In the genomic region with DNA sequence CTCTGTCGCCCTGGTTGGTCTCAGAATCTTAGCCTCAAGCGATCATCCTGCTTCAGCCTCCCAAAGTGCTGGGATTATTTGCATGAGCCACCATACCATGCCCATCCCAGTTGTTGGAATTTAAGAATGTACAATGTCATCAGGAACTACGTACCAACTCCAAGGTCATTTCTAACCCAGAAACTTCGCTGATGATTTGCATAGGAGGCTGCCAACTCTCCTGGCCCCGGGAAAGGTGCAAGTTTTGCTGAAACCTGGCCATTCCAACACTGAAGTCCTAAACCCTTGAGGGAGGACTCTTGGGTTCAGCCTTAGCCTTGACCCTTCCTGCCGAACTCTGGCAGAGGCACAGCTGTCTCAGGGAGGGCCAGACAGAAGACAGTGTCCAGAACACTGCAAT, we compare ENCODE assay signal across 17 cellular contexts. TPM values are rescaled to one million over a fixed set of nuclear protein-coding genes. Genes with fewer than 3 reads are reported as not detected.
DNase-seq lines count a peak whose midpoint lies in the region; ATAC-seq, FAIRE-seq and TF ChIP-seq lines count a peak whose summit lies in the region.
"Had no signal": no experiment of that assay in that cellular context is flagged by ENCODE, and none has a peak within 500 bp of the region (broad histone marks: within the 10 kb centered on the region; RNA-seq: fewer than 3 reads in every experiment).

No MANE protein-coding gene starts in this region.

- H2AFZ ChIP-seq in H1 (ENCODE audit: low read length) = no peak overlapping the region
- no peak overlapping the region for H2AFZ ChIP-seq in trophoblast cell (ENCODE audit: insufficient read depth, low read length, poor library complexity)

- FAIRE-seq in A549 (lab: Jason Lieb, UNC) (no peak), H1 (lab: Jason Lieb, UNC) (no peak)
- FAIRE-seq: GM19239, K562 had no signal

- H3K4me1 Mint-ChIP-seq in natural killer cell = peaks cover 48 to 49% of the 10 kb centered on the region in 2 donors

- H4K91ac ChIP-seq in H1 (replicated peaks; ENCODE audit: insufficient read length, low read length) (peak overlapping the region; percentile 32), trophoblast cell (ENCODE audit: low read depth, low read length) (peak overlapping the region; percentile 21)

- CTCF ChIA-PET in A549 (lab: Yijun Ruan, JAX) (interaction anchor here (0.9 to 15.8 kb wide), 4 partner anchors 10 to 56 kb away, joined by 3 to 164 read pairs (median 32); no protein-coding TSS in a partner anchor), Panc1 (lab: Charles Lee) (no interaction called here), H1 (lab: Charles Lee; ENCODE audit: partially characterized antibody) (interaction anchor here (0.6 to 15.2 kb wide), 4 partner anchors 10 to 51 kb away, joined by 3 to 279 read pairs (median 4); no protein-coding TSS in a partner anchor)

- intact Hi-C loops in Panc1 (cut with micrococcal nuclease; ENCODE audit: unreplicated experiment) (no loop called here), natural killer cell (cut with micrococcal nuclease) (loop anchor here (10.0 kb wide), 1 partner anchor 90 kb away; no protein-coding TSS in a partner anchor), tibial artery (cut with DNase I; ENCODE audit: low total_unique reads) (loop anchor here (10.0 kb wide), 1 partner anchor 500 kb away; no protein-coding TSS in a partner anchor)

- no peaks in the 10 kb centered on the region for H3K36me3 Mint-ChIP-seq in natural killer cell

- H3K79me1 ChIP-seq in H1 (ENCODE audit: low read depth, low read length) = no peaks in the 10 kb centered on the region; the same call in 1 of the 2 replicates
- H3K79me1 ChIP-seq in trophoblast cell (ENCODE audit: low read length) = peaks cover 36% of the 10 kb centered on the region

- H3K9me3 ChIP-seq in A549 (no peaks in the 10 kb centered on the region), Panc1 (ENCODE audit: control insufficient read depth, insufficient read depth, low read depth, low read length) (no peaks in the 10 kb centered on the region), H1 (ENCODE audit: insufficient read depth in 2 of 2, low read depth in 1 of 2, low read length in 1 of 2) (no peaks in the 10 kb centered on the region), trophoblast cell (ENCODE audit: insufficient read depth, low read depth, low read length) (no peaks in the 10 kb centered on the region), tibial artery (no peaks in the 10 kb centered on the region)

- peak overlapping the region; percentile 100 for H3K4me2 ChIP-seq in A549
- no peak overlapping the region for H3K4me2 ChIP-seq in H1 (ENCODE audit: insufficient read depth in 1 of 2, low read depth in 2 of 2, low read length in 2 of 2)
- H3K4me2 ChIP-seq in trophoblast cell (ENCODE audit: low read length) = no peak overlapping the region

- TF ChIP-seq POLR2A in A549 (IDR thresholded peaks at IDR 0.05; ENCODE audit: low read length) (no peak), H1 (IDR thresholded peaks at IDR 0.05; ENCODE audit: control extremely low read depth in 1 of 2, low read depth in 2 of 2, low read length in 2 of 2) (no peak)

- H3K14ac ChIP-seq in H1 (ENCODE audit: insufficient read length) (no peak overlapping the region), trophoblast cell (ENCODE audit: low read length) (no peak overlapping the region)

- H3K23ac ChIP-seq in H1 (ENCODE audit: insufficient read length) = no peak overlapping the region
- H3K23ac ChIP-seq in trophoblast cell (ENCODE audit: low read length) = no peak overlapping the region

- no peaks in the 10 kb centered on the region for H3K79me2 ChIP-seq in H1 (ENCODE audit: control insufficient read depth in 1 of 2, insufficient read depth in 2 of 2, low read length in 2 of 2)
- H3K79me2 ChIP-seq in trophoblast cell (ENCODE audit: control insufficient read depth, insufficient read depth, low read length, poor library complexity) = peaks cover 7% of the 10 kb centered on the region

- H4K20me1 ChIP-seq in H1 (replicated peaks in 1 of 2; ENCODE audit: control insufficient read depth in 1 of 2, insufficient read depth in 2 of 2, low read length in 2 of 2) = peaks cover 0 to 1% of the 10 kb centered on the region in 2 experiments

- peak in 1 of 2 experiments; percentile 93 for DNase-seq in A549 (ENCODE audit: low read depth in 1 of 2, low spot score in 1 of 2)
- no peak for DNase-seq in Panc1 (ENCODE audit: low read depth, low spot score)
- DNase-seq in H1 (ENCODE audit: low read depth in 1 of 2, low spot score in 2 of 2) = no peak
- DNase-seq in trophoblast cell = peak in 1 of 2 donors; percentile 34
- DNase-seq in natural killer cell = no peak
- no peak for DNase-seq in tibial artery
- DNase-seq: Calu3, DMS53, H9, MV-4-11, NCI-H1417 treated with DMSO at 0.1 percent for 48 hours, NCI-H2029 treated with DMSO at 0.1 percent for 48 hours, NCI-H510A, NCI-H774 had no signal

- TF ChIP-seq EP300 in A549 (IDR thresholded peaks at IDR 0.05) (peak in 1 of 2 experiments; percentile 74; a peak in 3 of 5 replicates), H1 (IDR thresholded peaks at IDR 0.05; ENCODE audit: borderline replicate concordance in 1 of 2, low read depth in 2 of 2, low read length in 2 of 2) (no peak)

- H3K4ac ChIP-seq in H1 (replicated peaks; ENCODE audit: insufficient read length, low read depth, low read length) = no peak overlapping the region
- H3K4ac ChIP-seq in trophoblast cell (ENCODE audit: low read depth, low read length) = no peak overlapping the region

- no peak overlapping the region for H2BK20ac ChIP-seq in H1 (ENCODE audit: low read length)

- H3K36me3 ChIP-seq in Panc1 (ENCODE audit: control insufficient read depth, insufficient read depth, low read length) (no peaks in the 10 kb centered on the region), H1 (ENCODE audit: control insufficient read depth in 2 of 4, insufficient read depth in 4 of 4, low read length in 3 of 4) (no peaks in the 10 kb centered on the region), trophoblast cell (ENCODE audit: control insufficient read depth in 1 of 2, insufficient read depth in 2 of 2, low read length in 2 of 2) (no peaks in the 10 kb centered on the region), tibial artery (no peaks in the 10 kb centered on the region)

- WGBS in A549 (ENCODE audit: missing lambda C conversion rate) = 15% methylated on average over 6 of the region's 6 CpGs
- WGBS in H1 (ENCODE audit: extremely low coverage in 1 of 2, insufficient coverage in 1 of 2, insufficient read length in 1 of 2, insufficient replicate concordance in 2 of 2, low coverage in 1 of 2, low lambda C conversion rate in 2 of 2, missing lambda C conversion rate in 1 of 2), 2 experiments = 94% methylated on average over 5 of the region's 6 CpGs; no CpG with 5 or more reads in 1 of the 2 experiments
- no CpG with 5 or more reads among the region's 6 CpGs for WGBS in trophoblast cell (ENCODE audit: extremely low coverage, insufficient coverage, insufficient read length)

- H4K5ac ChIP-seq in H1 (ENCODE audit: insufficient read length, low read depth, low read length) = no peak overlapping the region

- no peak overlapping the region for H2BK120ac ChIP-seq in H1 (replicated peaks; ENCODE audit: low read depth, low read length)
- no peak overlapping the region for H2BK120ac ChIP-seq in trophoblast cell (ENCODE audit: insufficient read depth, low read length, poor library complexity)

- no peak overlapping the region for H4K12ac ChIP-seq in trophoblast cell (ENCODE audit: low read depth, low read length)

- no peak overlapping the region for H4K8ac ChIP-seq in H1 (ENCODE audit: extremely low read depth, insufficient read depth, low read length)
- H4K8ac ChIP-seq in trophoblast cell (ENCODE audit: low read depth, low read length) = no peak overlapping the region

- H3K56ac ChIP-seq in H1 (replicated peaks; ENCODE audit: insufficient read length, low read depth, low read length) = no peak overlapping the region

- H2BK5ac ChIP-seq in H1 (ENCODE audit: low read depth, low read length) = no peak overlapping the region
- H2BK5ac ChIP-seq in trophoblast cell (ENCODE audit: low read depth, low read length, poor library complexity) = no peak overlapping the region

- H3K18ac ChIP-seq in H1 (ENCODE audit: extremely low read depth, low read length) = no peak overlapping the region
- no peak overlapping the region for H3K18ac ChIP-seq in trophoblast cell (ENCODE audit: low read length)

- peaks cover 12% of the 10 kb centered on the region for H3K23me2 ChIP-seq in H1 (ENCODE audit: low read depth, low read length)

- no peak overlapping the region for H3K4me3 Mint-ChIP-seq in natural killer cell
- H3K4me3 Mint-ChIP-seq: H9 had no signal

- POLR2A ChIA-PET in A549 (lab: Yijun Ruan, JAX) (interaction anchor here (1.8 to 2.7 kb wide), 2 partner anchors 11 to 58 kb away, joined by 5 to 9 read pairs; no protein-coding TSS in a partner anchor), Panc1 (lab: Charles Lee) (no interaction called here), H1 (lab: Charles Lee; ENCODE audit: partially characterized antibody) (no interaction called here)

- in situ Hi-C loops in Panc1 (cut with HindIII; ENCODE audit: low pct_unique_long_range_greater_than_20kb, low sequenced_read_pairs) = no loop called here

- H3K9ac ChIP-seq in H1 (replicated peaks in 1 of 4; ENCODE audit: extremely low read depth in 1 of 4, low read depth in 3 of 4, low read length in 3 of 4) (no peak overlapping the region), trophoblast cell (ENCODE audit: low read length) (no peak overlapping the region)

- H2BK15ac ChIP-seq in H1 (ENCODE audit: low read length) = no peak overlapping the region

- no peaks in the 10 kb centered on the region for H3K9me3 Mint-ChIP-seq in natural killer cell
- H3K9me3 Mint-ChIP-seq: H9 had no signal

- TF ChIP-seq RAD21 in A549 (conservative IDR thresholded peaks at IDR 0.05 in 1 of 2, IDR thresholded peaks at IDR 0.05 in 1 of 2) = no peak
- no peak for TF ChIP-seq RAD21 in H1 (IDR thresholded peaks at IDR 0.05 in 1 of 2, conservative IDR thresholded peaks at IDR 0.05 in 1 of 2; ENCODE audit: low read depth in 2 of 2, low read length in 2 of 2)

- no peak overlapping the region for H3K27ac Mint-ChIP-seq in natural killer cell
- H3K27ac Mint-ChIP-seq: H9 had no signal

- TF ChIP-seq CTCF in A549 (IDR thresholded peaks at IDR 0.05) (no peak), Panc1 (IDR thresholded peaks at IDR 0.05) (no peak), H1 (IDR thresholded peaks at IDR 0.05; ENCODE audit: control extremely low read depth in 1 of 3, insufficient read depth in 1 of 3, low read depth in 1 of 3, low read length in 3 of 3) (no peak), natural killer cell (IDR thresholded peaks at IDR 0.05) (no peak), tibial artery (IDR thresholded peaks at IDR 0.05) (no peak)

- BruUV-seq in Panc1 (replicated peaks; lab: Mats Ljungman, UMichigan) = no TSS peak

- H2AK5ac ChIP-seq in H1 (ENCODE audit: low read depth, low read length) = no peak overlapping the region; the same call in 1 of the 2 replicates
- no peak overlapping the region for H2AK5ac ChIP-seq in trophoblast cell (ENCODE audit: low read length)

- H3K4me3 ChIP-seq in A549 = no peak overlapping the region
- no peak overlapping the region for H3K4me3 ChIP-seq in Panc1 (ENCODE audit: low read depth in 2 of 2, low read length in 2 of 2)
- no peak overlapping the region for H3K4me3 ChIP-seq in H1 (ENCODE audit: extremely low read depth in 1 of 4, insufficient read depth in 2 of 4, low read depth in 3 of 4, low read length in 4 of 4)
- no peak overlapping the region for H3K4me3 ChIP-seq in trophoblast cell (ENCODE audit: low read depth, low read length)
- H3K4me3 ChIP-seq in tibial artery = no peak overlapping the region
- H3K4me3 ChIP-seq: K562 had no signal

- ATAC-seq in A549 (peak in 1 of 2 experiments; percentile 1; a peak in 2 of 6 replicates), Panc1 (no peak), natural killer cell (no peak), HG02642 (IDR thresholded peaks at IDR 0.05; ENCODE audit: poor library complexity, unreplicated experiment) (no peak)
- ATAC-seq: K562 had no signal

- no peaks in the 10 kb centered on the region for H3K27me3 Mint-ChIP-seq in natural killer cell (ENCODE audit: low read depth in 2 of 2)

- no peaks in the 10 kb centered on the region for H3K27me3 ChIP-seq in Panc1 (ENCODE audit: control insufficient read depth, insufficient read depth, low read length)
- peaks cover 0 to 22% (median 15%) of the 10 kb centered on the region in 4 experiments; a peak in 5 of 7 replicates for H3K27me3 ChIP-seq in H1 (replicated peaks in 1 of 4; ENCODE audit: control insufficient read depth in 3 of 4, extremely low read depth in 1 of 4, insufficient read depth in 3 of 4, low read length in 3 of 4)
- no peaks in the 10 kb centered on the region for H3K27me3 ChIP-seq in trophoblast cell (ENCODE audit: insufficient read depth, low read length)
- H3K27me3 ChIP-seq in tibial artery = no peaks in the 10 kb centered on the region

- peaks cover 74% of the 10 kb centered on the region for H3K4me1 ChIP-seq in A549
- peaks cover 57% of the 10 kb centered on the region for H3K4me1 ChIP-seq in Panc1 (ENCODE audit: control insufficient read depth, insufficient read depth, low read length)
- H3K4me1 ChIP-seq in H1 (replicated peaks in 1 of 4; ENCODE audit: control insufficient read depth in 3 of 4, insufficient read depth in 4 of 4, low read length in 3 of 4) = peaks cover 6 to 28% (median 22%) of the 10 kb centered on the region in 4 experiments
- H3K4me1 ChIP-seq in trophoblast cell (ENCODE audit: control insufficient read depth in 1 of 2, insufficient read depth in 2 of 2, low read length in 2 of 2) = peaks cover 38 to 41% of the 10 kb centered on the region in 2 experiments
- H3K4me1 ChIP-seq in tibial artery = peaks cover 0 to 44% (median 29%) of the 10 kb centered on the region in 4 donors

- peak overlapping the region; percentile 91 to 100 for H3K27ac ChIP-seq in A549
- peak overlapping the region; percentile 29; the same call in 1 of the 2 replicates for H3K27ac ChIP-seq in Panc1 (ENCODE audit: low read length)
- no peak overlapping the region for H3K27ac ChIP-seq in H1 (ENCODE audit: low read depth, low read length)
- H3K27ac ChIP-seq in trophoblast cell (ENCODE audit: low read depth, low read length) = no peak overlapping the region
- H3K27ac ChIP-seq in tibial artery = no peak overlapping the region

- no peak overlapping the region for H2BK12ac ChIP-seq in H1 (ENCODE audit: low read depth, low read length)
- peak overlapping the region; percentile 27 for H2BK12ac ChIP-seq in trophoblast cell (ENCODE audit: low read length)

RNA-seq across cellular contexts. Expression of a gene that starts 2.9 kb away (rescaled TPM):
- polyA plus RNA-seq in A549 (2011; rRNA removed) = 127 and 128 TPM in 2 replicates
- polyA plus RNA-seq in A549 (2012; cell fraction: cytosol; rRNA removed) = 236 and 291 TPM in 2 replicates
- 781 and 955 TPM in 2 replicates for polyA plus RNA-seq in A549 (2012; cell fraction: nucleus; rRNA removed)
- polyA plus RNA-seq in A549 (2017; fragmentation: RNase III; extraction: RNeasy Plus Mini Kit Qiagen cat#74134 plus additional on column Dnase treatment) = 171 to 180 TPM (median 178 TPM) in 3 replicates
- polyA minus RNA-seq in A549 (2011; rRNA and poly(A)+ RNA removed) = 225 and 333 TPM in 2 replicates
- total RNA-seq in Panc1 (2021; ENCODE audit: unreplicated experiment) = 51.5 TPM
- 79.0 TPM for polyA plus RNA-seq in Panc1 (2012; ENCODE audit: insufficient read length)
- total RNA-seq in H1 (2021; fragmentation: NEBNext Ultra II Directional; extraction: Animal tissue kit (Norgen Biotek cat#: 25700)) = 5.3 and 7.1 TPM in 2 replicates
- polyA plus RNA-seq in H1 (2011; rRNA removed) = 2.1 and 3.8 TPM in 2 replicates
- polyA plus RNA-seq in H1 (2011; cell fraction: cytosol; rRNA removed) = 4.4 TPM
- polyA plus RNA-seq in H1 (2011; cell fraction: nucleus; rRNA removed) = 11.5 TPM
- 2.1 to 3.7 TPM (median 2.8 TPM) in 4 replicates for polyA plus RNA-seq in H1 (2012, experiment 1 of 2)
- 1.6 TPM for polyA plus RNA-seq in H1 (2012, experiment 2 of 2)
- 4.3 TPM for polyA plus RNA-seq in H1 (2013, experiment 1 of 2)
- polyA plus RNA-seq in H1 (2013, experiment 2 of 2) = 4.4 TPM
- 3.3 and 3.9 TPM in 2 replicates for polyA minus RNA-seq in H1 (2011; rRNA and poly(A)+ RNA removed)
- polyA minus RNA-seq in H1 (2011; cell fraction: cytosol; rRNA and poly(A)+ RNA removed) = 4.9 TPM
- 7.5 TPM for polyA minus RNA-seq in H1 (2011; cell fraction: nucleus; rRNA and poly(A)+ RNA removed)
- 14.9 and 15.9 TPM in 2 replicates for polyA plus RNA-seq in trophoblast cell (2013)
- total RNA-seq in natural killer cell = 100 to 1,000 TPM in 1 of 3 donors, 10 to 100 TPM in 2; 54.2 to 106 (median 84.9) TPM

Comparison
In these comparisons a context has a peak if more than half of its experiments do, and no peak if none do; other contexts are left out.
1. H3K27ac ChIP-seq: peak in A549 (2 of 2) and Panc1 (single experiment); none in H1 (single experiment), trophoblast cell (single experiment) and tibial artery (0 of 2).